Comparison of ENCODE assay signal across 16 cellular contexts in the genomic region with DNA sequence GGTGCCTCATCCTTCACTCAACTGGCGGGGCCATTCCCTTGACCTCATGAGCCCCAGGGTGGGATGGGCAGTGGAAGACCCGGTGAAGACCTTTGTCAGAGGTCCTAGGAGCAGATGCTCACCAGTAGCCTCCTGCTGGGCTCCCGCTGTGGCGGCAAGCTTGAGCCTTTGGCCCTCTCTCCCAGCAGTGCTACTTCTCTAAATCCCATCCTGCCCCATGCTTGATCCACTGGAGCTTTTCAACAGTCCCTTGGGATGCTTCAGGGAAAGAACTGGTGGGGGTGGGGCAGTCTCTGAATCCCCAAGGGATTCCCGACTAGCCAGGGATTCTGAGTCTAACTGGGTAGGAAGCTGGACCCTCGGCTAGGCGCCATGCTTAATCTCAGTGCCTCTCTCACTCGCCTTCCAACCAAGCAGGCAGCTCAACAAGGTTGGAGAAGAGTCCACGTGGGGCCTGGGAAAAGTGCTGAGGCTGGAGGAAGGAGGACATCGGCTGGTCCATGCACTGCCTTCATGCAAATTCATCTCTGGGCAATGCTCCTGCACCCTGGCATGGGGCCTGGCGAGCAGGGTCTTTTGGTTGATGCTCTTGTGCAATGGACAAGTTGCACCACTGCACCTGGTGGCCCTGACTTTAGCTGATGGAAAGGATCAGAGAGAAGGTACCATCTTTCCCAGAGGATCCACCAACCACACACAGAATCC.
"Had no signal": no experiment of that assay in that cellular context is flagged by ENCODE, and none has a peak within 500 bp of the region (broad histone marks: within the 10 kb centered on the region; RNA-seq: fewer than 3 reads in every experiment).

No MANE protein-coding gene starts in this region.

- ATAC-seq: foreskin keratinocyte; left cardiac atrium; natural killer cell treated with Interleukin-12 subunit alpha and Interleukin-12 subunit beta and Interleukin-15 and Interleukin-18, amount 100 ng/mL, for 72 hours; sciatic nerve; stimulated activated naive B cell treated with anti-CD40 and anti-IgM and Interleukin-4, amounts not matched to agents 10 μg/mL and 1 μg/mL and 100 μg/mL, for 72 hours had no signal

- H3K27me3 ChIP-seq: colonic mucosa, foreskin keratinocyte had no signal

- H3K4me3 ChIP-seq: colonic mucosa, left ventricle myocardium inferior, lung had no signal

- DNase-seq: colonic mucosa; dermis blood vessel endothelial cell; foreskin keratinocyte; immature natural killer cell; left cardiac atrium; left ventricle myocardium inferior; mesenchymal stem cell; midbrain; stimulated activated CD4-positive, alpha-beta T cell treated with anti-CD3 and anti-CD28 coated beads, Interleukin-2, amount 100 ng/mL, for 24 hours; stimulated activated CD4-positive, alpha-beta T cell treated with anti-CD3 and anti-CD28 coated beads, Interleukin-4, amount 100 ng/mL, for 4 hours; stimulated activated naive B cell treated with anti-CD40 and anti-IgM and Interleukin-4, amounts not matched to agents 10 μg/mL and 1 μg/mL and 100 μg/mL, for 72 hours; trophoblast cell had no signal

- H3K36me3 ChIP-seq: colonic mucosa, left ventricle myocardium inferior, neutrophil had no signal

- H3K9me3 Mint-ChIP-seq: immature natural killer cell; natural killer cell treated with Interleukin-12 subunit alpha and Interleukin-12 subunit beta and Interleukin-15 and Interleukin-18, amount 100 ng/mL, for 72 hours; stimulated activated naive B cell treated with anti-CD40 and anti-IgM and Interleukin-4, amounts not matched to agents 10 μg/mL and 1 μg/mL and 100 μg/mL, for 72 hours had no signal

- H3K4me3 Mint-ChIP-seq: immature natural killer cell; natural killer cell treated with Interleukin-12 subunit alpha and Interleukin-12 subunit beta and Interleukin-15 and Interleukin-18, amount 100 ng/mL, for 72 hours; stimulated activated naive B cell treated with anti-CD40 and anti-IgM and Interleukin-4, amounts not matched to agents 10 μg/mL and 1 μg/mL and 100 μg/mL, for 72 hours had no signal

- H3K27ac ChIP-seq: colonic mucosa, foreskin keratinocyte, left ventricle myocardium inferior, neutrophil had no signal

- H3K4me1 Mint-ChIP-seq: immature natural killer cell; stimulated activated naive B cell treated with anti-CD40 and anti-IgM and Interleukin-4, amounts not matched to agents 10 μg/mL and 1 μg/mL and 100 μg/mL, for 72 hours had no signal

- H3K36me3 Mint-ChIP-seq: immature natural killer cell; natural killer cell treated with Interleukin-12 subunit alpha and Interleukin-12 subunit beta and Interleukin-15 and Interleukin-18, amount 100 ng/mL, for 72 hours; stimulated activated naive B cell treated with anti-CD40 and anti-IgM and Interleukin-4, amounts not matched to agents 10 μg/mL and 1 μg/mL and 100 μg/mL, for 72 hours had no signal

- H3K4me1 ChIP-seq: colonic mucosa, foreskin keratinocyte, left ventricle myocardium inferior had no signal

- H3K27ac Mint-ChIP-seq: immature natural killer cell; natural killer cell treated with Interleukin-12 subunit alpha and Interleukin-12 subunit beta and Interleukin-15 and Interleukin-18, amount 100 ng/mL, for 72 hours; stimulated activated naive B cell treated with anti-CD40 and anti-IgM and Interleukin-4, amounts not matched to agents 10 μg/mL and 1 μg/mL and 100 μg/mL, for 72 hours had no signal

- H3K9me3 ChIP-seq: colonic mucosa, left ventricle myocardium inferior, neutrophil had no signal
